Comparison of ENCODE assay signal across 7 cellular contexts in the genomic region with DNA sequence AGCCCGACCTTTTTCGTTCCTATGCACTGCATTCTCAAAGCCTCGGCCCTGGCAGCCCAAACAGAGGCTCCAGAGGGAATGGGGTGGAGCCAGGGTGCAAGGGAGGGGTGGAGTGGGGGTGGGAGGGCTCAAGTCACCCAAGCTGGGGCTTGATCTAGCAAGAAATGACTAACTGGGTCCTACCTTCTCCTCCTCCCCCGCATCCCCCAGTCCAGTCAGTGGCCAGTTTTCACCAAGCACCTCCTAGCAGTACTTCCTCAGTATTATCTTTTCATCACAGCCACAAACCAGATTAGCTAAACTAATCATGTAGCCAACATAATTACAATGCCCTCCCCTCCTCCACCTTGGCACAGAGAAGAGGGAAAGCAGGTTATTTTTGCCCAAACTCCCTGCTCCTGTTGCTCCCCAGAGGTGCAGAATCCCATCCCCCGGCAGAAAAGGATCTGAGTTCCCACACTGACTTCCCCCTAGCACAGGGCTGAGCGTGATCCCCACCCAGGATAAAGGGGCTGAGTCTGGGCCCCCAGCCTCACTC. TPM values are rescaled to one million over a fixed set of nuclear protein-coding genes. Genes with fewer than 3 reads are reported as not detected.
DNase-seq lines count a peak whose midpoint lies in the region; ATAC-seq, FAIRE-seq and TF ChIP-seq lines count a peak whose summit lies in the region.
"Had no signal": no experiment of that assay in that cellular context is flagged by ENCODE, and none has a peak within 500 bp of the region (broad histone marks: within the 10 kb centered on the region; RNA-seq: fewer than 3 reads in every experiment).

No MANE protein-coding gene starts in this region.

- TF ChIP-seq CTCF in testis (IDR thresholded peaks at IDR 0.05) = no peak

- H3K27ac ChIP-seq in testis = no peak overlapping the region

- H3K4me1 ChIP-seq in testis = peaks cover 13% of the 10 kb centered on the region

- DNase-seq in CD1c-positive myeloid dendritic cell (ENCODE audit: extremely low spot score) (peak; percentile 76), RCC 7860 (ENCODE audit: low spot score) (peak; percentile 36), iPS-NIHi7 (ENCODE audit: extremely low spot score) (peak; percentile 75), testis (no peak), NAMALWA (ENCODE audit: low spot score) (no peak)
- DNase-seq: foreskin fibroblast had no signal

- H3K4me3 ChIP-seq in testis = no peak overlapping the region

- FAIRE-seq in RCC 7860 (lab: Jason Lieb, UNC) = no peak

- WGBS in testis, 2 donors = 50 to 51% methylated on average over 6 of the region's 6 CpGs

- ATAC-seq in GM18520 (IDR thresholded peaks at IDR 0.05; ENCODE audit: unreplicated experiment) = no peak

- H3K9me3 ChIP-seq in testis = no peaks in the 10 kb centered on the region

- intact Hi-C loops in testis (cut with DNase I; ENCODE audit: low total_unique reads) = no loop called here

- H3K36me3 ChIP-seq in testis (ENCODE audit: low read depth, missing control alignments) = no peaks in the 10 kb centered on the region

- no peak for TF ChIP-seq POLR2A in testis (IDR thresholded peaks at IDR 0.05)

- H3K27me3 ChIP-seq in testis = no peaks in the 10 kb centered on the region

RNA-seq across cellular contexts. Expression of gene JUP, which starts 2.2 kb away (rescaled TPM):
- total RNA-seq in testis = 10 to 100 TPM; 36.8 to 38.9 TPM
- 22.5 TPM for polyA plus RNA-seq in testis (ENCODE audit: insufficient read depth, low read depth, low replicate concordance)

RNA-seq across cellular contexts. Expression of gene P3H4, which starts 27.5 kb away (rescaled TPM):
- total RNA-seq in testis = 10 to 100 TPM in 1 of 2 donors, 1 to 10 TPM in 1; 9.9 to 13.9 TPM
- polyA plus RNA-seq in testis (ENCODE audit: insufficient read depth, low read depth, low replicate concordance) = 6.9 TPM

RNA-seq across cellular contexts. Expression of gene FKBP10, which starts 28.5 kb away (rescaled TPM):
- total RNA-seq in testis = 10 to 100 TPM; 31.4 to 36.5 TPM
- 37.8 TPM for polyA plus RNA-seq in testis (ENCODE audit: insufficient read depth, low read depth, low replicate concordance)

RNA-seq across cellular contexts. Expression of gene HAP1, which starts 49.8 kb away (rescaled TPM):
- 1 to 10 TPM; 2.9 to 5.3 TPM for total RNA-seq in testis
- polyA plus RNA-seq in testis (ENCODE audit: insufficient read depth, low read depth, low replicate concordance) = 1.9 TPM

RNA-seq across cellular contexts. Expression of gene NT5C3B, which starts 51.8 kb away (rescaled TPM):
- 10 to 100 TPM; 61.9 to 74.3 TPM for total RNA-seq in testis
- polyA plus RNA-seq in testis (ENCODE audit: insufficient read depth, low read depth, low replicate concordance) = 214 TPM

Comparison
In these comparisons a context has a peak if more than half of its experiments do, and no peak if none do; other contexts are left out.
1. DNase-seq: peak in CD1c-positive myeloid dendritic cell (single experiment), RCC 7860 (single experiment) and iPS-NIHi7 (single experiment); none in testis (single experiment) and NAMALWA (single experiment).